ENCODE assay signal across 17 cellular contexts in genomic region chr17:72987166-72987565, GRCh38.
DNase-seq lines count a peak whose midpoint lies in the region; ATAC-seq and TF ChIP-seq lines count a peak whose summit lies in the region.
"Had no signal": no experiment of that assay in that cellular context is flagged by ENCODE, and none has a peak within 500 bp of the region (broad histone marks: within the 10 kb centered on the region; RNA-seq: fewer than 3 reads in every experiment).

No MANE protein-coding gene starts in this region.

- ATAC-seq in left lung (peak; percentile 58), SK-N-SH treated with all-trans-retinoic acid at 6 μM for 48 hours (no peak), GM19397 (IDR thresholded peaks at IDR 0.05; ENCODE audit: unreplicated experiment) (no peak)

- TF ChIP-seq CTCF in left lung (IDR thresholded peaks at IDR 0.05): no peak
- TF ChIP-seq CTCF in right atrium auricular region (IDR thresholded peaks at IDR 0.05): no peak

- intact Hi-C loops in left lung (cut with DNase I): loop anchor here in 1 of 2 donors (10.0 kb wide), 1 partner anchor 178 kb away; the partner anchor contains the start of gene SSTR2
- intact Hi-C loops in CD4-positive, alpha-beta memory T cell (cut with micrococcal nuclease): loop anchor here (2.0 to 5.0 kb wide), 3 partner anchors 260 to 430 kb away; no protein-coding TSS in a partner anchor

- H3K4me1 ChIP-seq in left lung (peaks cover 0 to 22% of the 10 kb centered on the region in 2 donors), right atrium auricular region (peaks cover 0 to 3% of the 10 kb centered on the region in 2 donors)
- no peaks in the 10 kb centered on the region for H3K4me1 ChIP-seq in CD4-positive, alpha-beta memory T cell (ENCODE audit: insufficient read depth, low read length)

- no peaks in the 10 kb centered on the region for H3K9me3 Mint-ChIP-seq in CD4-positive, alpha-beta memory T cell
- H3K9me3 Mint-ChIP-seq: H9 had no signal

- H3K27ac ChIP-seq in left lung (no peak overlapping the region), right atrium auricular region (no peak overlapping the region)
- no peak overlapping the region for H3K27ac ChIP-seq in CD4-positive, alpha-beta memory T cell (ENCODE audit: low read depth, low read length)
- H3K27ac ChIP-seq: BLaER1 treated with 17β-estradiol and CSF1 and Interleukin-3, amounts not matched to agents 10 nM and 100 nM had no signal

- peaks cover 0 to 3% of the 10 kb centered on the region in 2 donors for H3K36me3 Mint-ChIP-seq in CD4-positive, alpha-beta memory T cell

- H3K4me3 Mint-ChIP-seq in CD4-positive, alpha-beta memory T cell: no peak overlapping the region
- H3K4me3 Mint-ChIP-seq: B cell; CD8-positive, alpha-beta memory T cell; H9 had no signal

- no peaks in the 10 kb centered on the region for H3K27me3 Mint-ChIP-seq in CD4-positive, alpha-beta memory T cell
- H3K27me3 Mint-ChIP-seq: B cell; CD8-positive, alpha-beta memory T cell had no signal

- DNase-seq in DMS 273 (lab: John Stamatoyannopoulos, UW; ENCODE audit: unreplicated experiment) (peak; percentile 61), DMS79 (lab: John Stamatoyannopoulos, UW) (peak; percentile 47), NCI-H524 (lab: John Stamatoyannopoulos, UW) (peak; percentile 83 to 88), left lung (no peak), right atrium auricular region (ENCODE audit: low spot score) (no peak)
- no peak for DNase-seq in CD4-positive, alpha-beta memory T cell
- DNase-seq: CD8-positive, alpha-beta memory T cell; COR-L47; DMS153; DND-41; EL; H9 had no signal

- H3K9me3 ChIP-seq in left lung (no peaks in the 10 kb centered on the region), right atrium auricular region (no peaks in the 10 kb centered on the region)
- H3K9me3 ChIP-seq in CD4-positive, alpha-beta memory T cell (ENCODE audit: control insufficient read depth in 1 of 2, low read length in 2 of 2): no peaks in the 10 kb centered on the region
- H3K9me3 ChIP-seq: BLaER1 treated with 17β-estradiol and CSF1 and Interleukin-3, amounts not matched to agents 10 nM and 100 nM had no signal

- no peaks in the 10 kb centered on the region for H3K36me3 ChIP-seq in left lung
- H3K36me3 ChIP-seq in CD4-positive, alpha-beta memory T cell (ENCODE audit: insufficient read depth, low read length): no peaks in the 10 kb centered on the region
- H3K36me3 ChIP-seq in right atrium auricular region: no peaks in the 10 kb centered on the region

- peak overlapping the region in 2 of 7 donors; percentile 15 to 58 for H3K27ac Mint-ChIP-seq in CD4-positive, alpha-beta memory T cell
- H3K27ac Mint-ChIP-seq: B cell had no signal

- H3K4me3 ChIP-seq in left lung: no peak overlapping the region
- H3K4me3 ChIP-seq in CD4-positive, alpha-beta memory T cell (ENCODE audit: low read length in 2 of 2): no peak overlapping the region
- no peak overlapping the region for H3K4me3 ChIP-seq in right atrium auricular region
- H3K4me3 ChIP-seq: BLaER1 treated with 17β-estradiol and CSF1 and Interleukin-3, amounts not matched to agents 10 nM and 100 nM; GM12878 had no signal

- H3K4me1 Mint-ChIP-seq in CD4-positive, alpha-beta memory T cell: peaks cover 0 to 3% (median under 1%) of the 10 kb centered on the region in 4 donors

- H3K27me3 ChIP-seq in left lung: no peaks in the 10 kb centered on the region
- no peaks in the 10 kb centered on the region for H3K27me3 ChIP-seq in CD4-positive, alpha-beta memory T cell (ENCODE audit: insufficient read depth, low read length)
- no peaks in the 10 kb centered on the region for H3K27me3 ChIP-seq in right atrium auricular region
- H3K27me3 ChIP-seq: BLaER1 treated with 17β-estradiol and CSF1 and Interleukin-3, amounts not matched to agents 10 nM and 100 nM had no signal

- POLR2A ChIA-PET in CD4-positive, alpha-beta memory T cell (lab: Charles Lee; ENCODE audit: partially characterized antibody): interaction anchor here (1.5 kb wide), 1 partner anchor 260 kb away, joined by 5 read pairs; no protein-coding TSS in a partner anchor

- CTCF ChIA-PET in CD4-positive, alpha-beta memory T cell (lab: Charles Lee; ENCODE audit: partially characterized antibody): interaction anchor here (3.5 to 4.9 kb wide), 3 partner anchors 170 to 428 kb away, joined by 33 to 72 read pairs (median 36); no protein-coding TSS in a partner anchor

TF ChIP-seq in SK-N-SH treated with all-trans-retinoic acid at 6 μM for 48 hours, 23 proteins besides CTCF, POLR2A, EP300 and RAD21:
- TF ChIP-seq RARB (CRISPR knock-in tag; IDR thresholded peaks at IDR 0.05) (no peak), BACH2 (CRISPR knock-in tag; IDR thresholded peaks at IDR 0.05; ENCODE audit: borderline replicate concordance) (no peak), ISL1 (CRISPR knock-in tag; IDR thresholded peaks at IDR 0.05) (no peak), ZNF70 (CRISPR knock-in tag; IDR thresholded peaks at IDR 0.05) (no peak), ZC3H10 (CRISPR knock-in tag; IDR thresholded peaks at IDR 0.05) (no peak), ZFP30 (CRISPR knock-in tag; IDR thresholded peaks at IDR 0.05) (no peak)

Comparison
In these comparisons a context has a peak if more than half of its experiments do, and no peak if none do; other contexts are left out.
1. DNase-seq: peak in DMS 273 (single experiment), DMS79 (single experiment) and NCI-H524 (2 of 2); none in left lung (0 of 2), CD4-positive, alpha-beta memory T cell (0 of 5) and right atrium auricular region (single experiment).